24 cellular contexts compared by ENCODE assay signal in the genomic region with DNA sequence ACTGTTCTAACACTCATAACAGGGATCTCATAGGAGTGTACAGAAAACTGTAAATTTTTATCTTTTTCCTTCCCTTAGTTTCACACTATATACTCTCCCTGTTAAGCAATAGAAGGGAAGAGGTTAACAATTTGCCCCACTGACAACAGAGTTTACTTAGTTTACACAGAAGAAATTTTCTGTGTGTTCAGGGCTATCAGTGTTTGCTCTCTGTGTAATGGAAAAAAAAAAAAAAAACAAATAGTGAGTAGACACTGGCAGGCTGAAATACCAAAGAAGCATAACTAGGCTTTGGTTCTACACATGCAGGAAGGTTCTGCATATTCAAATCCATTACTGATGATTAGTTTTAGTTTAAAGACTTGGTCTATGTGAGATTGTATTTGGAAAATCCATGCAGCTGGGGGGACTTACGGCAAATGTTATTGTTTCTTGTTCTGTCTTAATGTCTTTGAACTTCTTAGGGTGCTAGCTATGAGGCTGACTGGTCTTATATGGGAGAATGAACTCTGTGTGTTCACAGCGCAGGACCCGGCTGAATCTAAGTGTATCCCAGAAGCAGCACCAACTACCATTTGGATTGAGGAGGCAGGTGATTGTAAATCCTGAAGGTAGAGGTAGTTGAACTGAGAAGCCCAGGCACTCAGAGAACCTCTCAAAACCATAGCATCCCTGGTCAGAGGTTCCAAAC.
DNase-seq lines count a peak whose midpoint lies in the region; ATAC-seq, FAIRE-seq and TF ChIP-seq lines count a peak whose summit lies in the region.
"Had no signal": no experiment of that assay in that cellular context is flagged by ENCODE, and none has a peak within 500 bp of the region (broad histone marks: within the 10 kb centered on the region; RNA-seq: fewer than 3 reads in every experiment).

No MANE protein-coding gene starts in this region.

- intact Hi-C loops in right cardiac atrium (cut with DNase I) = loop anchor here in 1 of 4 donors (10.0 kb wide), 1 partner anchor 89 kb away; no protein-coding TSS in a partner anchor
- intact Hi-C loops in Right ventricle myocardium superior (cut with DNase I) = no loop called here

- peaks cover 2% of the 10 kb centered on the region for H3K4me1 ChIP-seq in right cardiac atrium (ENCODE audit: control insufficient read depth, insufficient read depth, low read length)
- H3K4me1 ChIP-seq in astrocyte (ENCODE audit: insufficient read depth, low read length) = peaks cover 18% of the 10 kb centered on the region
- no peaks in the 10 kb centered on the region for H3K4me1 ChIP-seq in mesenchymal stem cell (ENCODE audit: control insufficient read depth, insufficient read depth, low read depth, low read length)
- H3K4me1 ChIP-seq: breast epithelium, uterus had no signal

- no peak overlapping the region for H3K4me3 Mint-ChIP-seq in astrocyte (ENCODE audit: unreplicated experiment)
- H3K4me3 Mint-ChIP-seq: activated naive CD8-positive, alpha-beta T cell treated with anti-CD3 and anti-CD28 coated beads, Interleukin-2, amount 50 U/mL, for 24 hours; CD14-positive monocyte had no signal

- peak overlapping the region; percentile 89 for H2BK15ac ChIP-seq in mesenchymal stem cell (ENCODE audit: low read depth, poor library complexity, severe bottlenecking)

- no peak overlapping the region for H3K9ac ChIP-seq in astrocyte (ENCODE audit: low read length)
- H3K9ac ChIP-seq in mesenchymal stem cell (ENCODE audit: low read length) = no peak overlapping the region
- H3K9ac ChIP-seq: KMS-11 had no signal

- no peak overlapping the region for H2BK5ac ChIP-seq in mesenchymal stem cell (ENCODE audit: low read depth, low read length, poor library complexity, severe bottlenecking)

- H3K9me3 Mint-ChIP-seq in astrocyte (ENCODE audit: unreplicated experiment) = peaks cover 2% of the 10 kb centered on the region
- H3K9me3 Mint-ChIP-seq: activated naive CD8-positive, alpha-beta T cell treated with anti-CD3 and anti-CD28 coated beads, Interleukin-2, amount 50 U/mL, for 24 hours; CD14-positive monocyte had no signal

- H3K4me1 Mint-ChIP-seq in astrocyte (ENCODE audit: low read depth, unreplicated experiment) = peaks cover 16% of the 10 kb centered on the region
- H3K4me1 Mint-ChIP-seq: activated naive CD8-positive, alpha-beta T cell treated with anti-CD3 and anti-CD28 coated beads, Interleukin-2, amount 50 U/mL, for 24 hours; CD14-positive monocyte had no signal

- H2AFZ ChIP-seq in astrocyte (ENCODE audit: low read depth, low read length) (no peak overlapping the region), mesenchymal stem cell (ENCODE audit: low read depth, low read length) (no peak overlapping the region)

- peak overlapping the region; percentile 79 for H4K91ac ChIP-seq in mesenchymal stem cell (ENCODE audit: low read length)

- no peaks in the 10 kb centered on the region for H3K79me2 ChIP-seq in astrocyte (ENCODE audit: insufficient read depth, low read length)

- peak overlapping the region; percentile 4 for H2BK120ac ChIP-seq in mesenchymal stem cell (ENCODE audit: low read depth, low read length)

- FAIRE-seq in astrocyte (lab: Jason Lieb, UNC) = peak; percentile 5
- FAIRE-seq: TTC549 had no signal

- H3K27me3 Mint-ChIP-seq in astrocyte (ENCODE audit: low read depth, unreplicated experiment) = no peaks in the 10 kb centered on the region

- no peak for TF ChIP-seq CTCF in astrocyte (IDR thresholded peaks at IDR 0.05; ENCODE audit: insufficient read depth, low read depth, low read length)
- no peak for TF ChIP-seq CTCF in GM10266 (IDR thresholded peaks at IDR 0.05; ENCODE audit: control insufficient read depth, insufficient read depth, low read depth, missing control alignments)

- H3K4me2 ChIP-seq in astrocyte (ENCODE audit: low read length) (no peak overlapping the region), mesenchymal stem cell (ENCODE audit: low read length, poor library complexity, severe bottlenecking) (no peak overlapping the region)
- H3K4me2 ChIP-seq: KMS-11 had no signal

- H3K18ac ChIP-seq in mesenchymal stem cell (ENCODE audit: low read depth in 1 of 2, low read length in 2 of 2) = peak overlapping the region in 1 of 2 experiments; percentile 52

- H3K14ac ChIP-seq in mesenchymal stem cell (ENCODE audit: low read length in 2 of 2) = no peak overlapping the region

- peak overlapping the region in 1 of 2 experiments; percentile 47 for H3K4ac ChIP-seq in mesenchymal stem cell (ENCODE audit: low read depth in 1 of 2, low read length in 2 of 2)

- H3K9me3 ChIP-seq in right cardiac atrium (ENCODE audit: control insufficient read depth, low read length) (no peaks in the 10 kb centered on the region), astrocyte (ENCODE audit: insufficient read depth, low read depth, low read length) (no peaks in the 10 kb centered on the region), mesenchymal stem cell (ENCODE audit: control insufficient read depth, low read length) (no peaks in the 10 kb centered on the region)
- H3K9me3 ChIP-seq: breast epithelium, uterus had no signal

- H3K27me3 ChIP-seq in right cardiac atrium (ENCODE audit: control insufficient read depth, insufficient read depth) (no peaks in the 10 kb centered on the region), astrocyte (ENCODE audit: insufficient read depth, low read length) (no peaks in the 10 kb centered on the region), mesenchymal stem cell (ENCODE audit: control insufficient read depth in 1 of 2, insufficient read depth in 1 of 2, low read length in 2 of 2) (no peaks in the 10 kb centered on the region)
- H3K27me3 ChIP-seq: breast epithelium, uterus had no signal

- no peaks in the 10 kb centered on the region for H4K20me1 ChIP-seq in astrocyte (ENCODE audit: insufficient read depth, low read length)

- H3K4me3 ChIP-seq in right cardiac atrium (ENCODE audit: low read length) = no peak overlapping the region
- no peak overlapping the region for H3K4me3 ChIP-seq in astrocyte (ENCODE audit: insufficient read depth, low read depth, low read length)
- no peak overlapping the region for H3K4me3 ChIP-seq in mesenchymal stem cell (ENCODE audit: insufficient read depth in 1 of 2, low read depth in 1 of 2, low read length in 2 of 2)
- H3K4me3 ChIP-seq: breast epithelium, uterus had no signal

- ATAC-seq in right cardiac atrium (no peak), Right ventricle myocardium superior (ENCODE audit: poor library complexity) (no peak), GM19452 (IDR thresholded peaks at IDR 0.05; ENCODE audit: unreplicated experiment) (no peak)
- ATAC-seq: activated naive CD8-positive, alpha-beta T cell treated with anti-CD3 and anti-CD28 coated beads, Interleukin-2, amount 50 U/mL, for 24 hours had no signal

- WGBS in right cardiac atrium = 91% methylated on average over 3 of the region's 3 CpGs
- 98% methylated on average over 2 of the region's 3 CpGs for WGBS in mesenchymal stem cell

- H3K27ac ChIP-seq in right cardiac atrium (ENCODE audit: low read length) (peak overlapping the region; percentile 53), astrocyte (ENCODE audit: low read depth, low read length) (no peak overlapping the region), mesenchymal stem cell (ENCODE audit: low read length, poor library complexity, severe bottlenecking) (no peak overlapping the region)
- H3K27ac ChIP-seq: HL-60, KMS-11, uterus had no signal

- no peaks in the 10 kb centered on the region for H3K79me1 ChIP-seq in mesenchymal stem cell (replicated peaks; ENCODE audit: low read length, poor library complexity, severe bottlenecking)

- H3K36me3 Mint-ChIP-seq in astrocyte (ENCODE audit: low read depth, unreplicated experiment) = peaks cover 5% of the 10 kb centered on the region
- H3K36me3 Mint-ChIP-seq: CD14-positive monocyte had no signal

- DNase-seq in right cardiac atrium = no peak
- DNase-seq in Right ventricle myocardium superior = no peak
- no peak for DNase-seq in astrocyte (ENCODE audit: low read depth)
- DNase-seq in mesenchymal stem cell = peak; percentile 23
- DNase-seq in occipital lobe (lab: John Stamatoyannopoulos, UW) = no peak
- DNase-seq in GM10266 (ENCODE audit: extremely low spot score) = no peak
- no peak for DNase-seq in stimulated activated CD4-positive, alpha-beta T cell treated with anti-CD3 and anti-CD28 coated beads, Interleukin-4, amount 100 ng/mL, for 24 hours
- DNase-seq: ACHN; activated CD4-positive, alpha-beta T cell treated with anti-CD3 and anti-CD28 coated beads for 48 hours; activated naive CD8-positive, alpha-beta T cell treated with anti-CD3 and anti-CD28 coated beads, Interleukin-2, amount 50 U/mL, for 24 hours; cortex of kidney; foreskin fibroblast; NCI-H1048; NCI-H2029; NCI-H345; nucleus accumbens; stimulated activated CD4-positive, alpha-beta T cell treated with anti-CD3 and anti-CD28 coated beads, Interleukin-2, amount 100 ng/mL, for 24 hours; uterus had no signal

- H2AK5ac ChIP-seq in mesenchymal stem cell (ENCODE audit: low read length, severe bottlenecking) = no peak overlapping the region

- no peak overlapping the region for H2BK12ac ChIP-seq in mesenchymal stem cell (ENCODE audit: low read length in 2 of 2)

- H3K27ac Mint-ChIP-seq in astrocyte (ENCODE audit: unreplicated experiment) = no peak overlapping the region
- H3K27ac Mint-ChIP-seq: activated naive CD8-positive, alpha-beta T cell treated with anti-CD3 and anti-CD28 coated beads, Interleukin-2, amount 50 U/mL, for 24 hours; CD14-positive monocyte had no signal

- no peaks in the 10 kb centered on the region for H3K36me3 ChIP-seq in astrocyte (ENCODE audit: insufficient read depth, low read length)
- no peaks in the 10 kb centered on the region for H3K36me3 ChIP-seq in mesenchymal stem cell (ENCODE audit: control insufficient read depth in 1 of 2, insufficient read depth in 2 of 2, low read depth in 1 of 2, low read length in 2 of 2)
- H3K36me3 ChIP-seq: breast epithelium, uterus had no signal

- H3K23ac ChIP-seq in mesenchymal stem cell (ENCODE audit: low read length in 2 of 2) = no peak overlapping the region

- no peak overlapping the region for H4K8ac ChIP-seq in mesenchymal stem cell (ENCODE audit: low read length)
